18 cellular contexts compared by ENCODE assay signal in genomic region chr5:14234204-14234603, GRCh38.
DNase-seq lines count a peak whose midpoint lies in the region; ATAC-seq and TF ChIP-seq lines count a peak whose summit lies in the region.
"Had no signal": no experiment of that assay in that cellular context is flagged by ENCODE, and none has a peak within 500 bp of the region (broad histone marks: within the 10 kb centered on the region; RNA-seq: fewer than 3 reads in every experiment).

No MANE protein-coding gene starts in this region.

- TF ChIP-seq POLR2A in breast epithelium (IDR thresholded peaks at IDR 0.05): no peak

- no peaks in the 10 kb centered on the region for H3K36me3 Mint-ChIP-seq in MCF 10A (ENCODE audit: insufficient read depth, unreplicated experiment)
- peaks cover 2% of the 10 kb centered on the region for H3K36me3 Mint-ChIP-seq in chondrocyte (ENCODE audit: low read depth)
- H3K36me3 Mint-ChIP-seq: natural killer cell treated with Interleukin-12 subunit alpha and Interleukin-12 subunit beta and Interleukin-15 and Interleukin-18, amount 100 ng/mL, for 72 hours had no signal

- H3K27me3 Mint-ChIP-seq in MCF 10A (ENCODE audit: insufficient read depth, unreplicated experiment) (no peaks in the 10 kb centered on the region), chondrocyte (ENCODE audit: low read depth) (no peaks in the 10 kb centered on the region)
- H3K27me3 Mint-ChIP-seq: natural killer cell treated with Interleukin-12 subunit alpha and Interleukin-12 subunit beta and Interleukin-15 and Interleukin-18, amount 100 ng/mL, for 72 hours had no signal

- 73 to 83% methylated on average over 3 of the region's 3 CpGs for WGBS in lung, 2 donors

- CTCF ChIA-PET in MCF 10A (lab: Yijun Ruan, JAX): interaction anchor here (1.2 to 1.6 kb wide), 2 partner anchors 12 to 91 kb away, joined by 4 to 6 read pairs; partner anchors contain the start of gene TRIO

- POLR2A ChIA-PET in MCF 10A (lab: Yijun Ruan, JAX): interaction anchor here (0.6 kb wide), 1 partner anchor 30 kb away, joined by 3 read pairs; no protein-coding TSS in a partner anchor

- H3K27ac ChIP-seq in breast epithelium (no peak overlapping the region), lung (ENCODE audit: low read depth in 1 of 2, low read length in 1 of 2) (no peak overlapping the region)
- H3K27ac ChIP-seq: 22Rv1, brain microvascular endothelial cell, C4-2B had no signal

- ATAC-seq in lung (ENCODE audit: insufficient read depth, low FRiP score) (peak; percentile 64), HG03045 (IDR thresholded peaks at IDR 0.05; ENCODE audit: unreplicated experiment) (no peak)
- ATAC-seq: natural killer cell treated with Interleukin-12 subunit alpha and Interleukin-12 subunit beta and Interleukin-15 and Interleukin-18, amount 100 ng/mL, for 72 hours; T-helper 17 cell had no signal

- H3K4me1 Mint-ChIP-seq in MCF 10A (ENCODE audit: insufficient read depth, unreplicated experiment) (peaks cover 21% of the 10 kb centered on the region), chondrocyte (ENCODE audit: low read depth) (peaks cover 79% of the 10 kb centered on the region)
- H3K4me1 Mint-ChIP-seq: T-helper 17 cell had no signal

- H3K27ac Mint-ChIP-seq in MCF 10A (ENCODE audit: low read depth, unreplicated experiment) (peak overlapping the region; percentile 81), chondrocyte (ENCODE audit: unreplicated experiment) (peak overlapping the region; percentile 50)
- H3K27ac Mint-ChIP-seq: natural killer cell treated with Interleukin-12 subunit alpha and Interleukin-12 subunit beta and Interleukin-15 and Interleukin-18, amount 100 ng/mL, for 72 hours; T-helper 17 cell had no signal

- no peaks in the 10 kb centered on the region for H3K4me1 ChIP-seq in breast epithelium
- peaks cover 7 to 29% of the 10 kb centered on the region in 2 donors for H3K4me1 ChIP-seq in lung (ENCODE audit: control insufficient read depth in 2 of 2, insufficient read depth in 2 of 2, low read length in 2 of 2)

- H3K9me3 ChIP-seq in breast epithelium: no peaks in the 10 kb centered on the region
- H3K9me3 ChIP-seq in lung (ENCODE audit: control insufficient read depth in 2 of 2, insufficient read depth in 1 of 2, low read length in 1 of 2): no peaks in the 10 kb centered on the region

- H3K9me3 Mint-ChIP-seq in MCF 10A (ENCODE audit: unreplicated experiment): no peaks in the 10 kb centered on the region
- H3K9me3 Mint-ChIP-seq in chondrocyte (ENCODE audit: low read depth): no peaks in the 10 kb centered on the region
- H3K9me3 Mint-ChIP-seq: natural killer cell treated with Interleukin-12 subunit alpha and Interleukin-12 subunit beta and Interleukin-15 and Interleukin-18, amount 100 ng/mL, for 72 hours had no signal

- no TSS peak for BruUV-seq in MCF 10A (replicated peaks; lab: Mats Ljungman, UMichigan)

- DNase-seq in MCF 10A (ENCODE audit: unreplicated experiment) (peak; percentile 31), breast epithelium (ENCODE audit: low spot score in 2 of 2) (no peak), chondrocyte (ENCODE audit: low spot score) (no peak), lung (ENCODE audit: low spot score) (no peak), anterior cingulate cortex (lab: John Stamatoyannopoulos, UW) (no peak), NCI-H2171 treated with DMSO at 0.1 percent for 48 hours (lab: John Stamatoyannopoulos, UW) (no peak), COR-L47 (lab: John Stamatoyannopoulos, UW) (no peak)
- DNase-seq: activated CD8-positive, alpha-beta memory T cell treated with anti-CD3 and anti-CD28 coated beads, Interleukin-2, amount 50 U/mL, for 48 hours; activated naive CD4-positive, alpha-beta T cell; brain microvascular endothelial cell; DND-41; NCI-H1105 treated with DMSO at 0.1 percent for 48 hours; SIG-M5; T-helper 17 cell had no signal

- TF ChIP-seq CTCF in MCF 10A (IDR thresholded peaks at IDR 0.05; ENCODE audit: unreplicated experiment) (no peak), breast epithelium (IDR thresholded peaks at IDR 0.05) (no peak), chondrocyte (IDR thresholded peaks at IDR 0.05) (no peak), lung (IDR thresholded peaks at IDR 0.05; ENCODE audit: control extremely low read depth, extremely low read depth) (no peak)

- H3K4me3 Mint-ChIP-seq in MCF 10A (ENCODE audit: unreplicated experiment): no peak overlapping the region
- no peak overlapping the region for H3K4me3 Mint-ChIP-seq in chondrocyte (ENCODE audit: unreplicated experiment)
- H3K4me3 Mint-ChIP-seq: natural killer cell treated with Interleukin-12 subunit alpha and Interleukin-12 subunit beta and Interleukin-15 and Interleukin-18, amount 100 ng/mL, for 72 hours; T-helper 17 cell had no signal

- intact Hi-C loops in MCF 10A (cut with micrococcal nuclease) (no loop called here), breast epithelium (cut with DNase I; ENCODE audit: low total_unique reads) (no loop called here)

- H3K4me3 ChIP-seq in breast epithelium (no peak overlapping the region), lung (no peak overlapping the region)

- H3K27me3 ChIP-seq in breast epithelium (no peaks in the 10 kb centered on the region), lung (ENCODE audit: control insufficient read depth, insufficient read depth) (no peaks in the 10 kb centered on the region)
- H3K27me3 ChIP-seq: brain microvascular endothelial cell had no signal

- H3K36me3 ChIP-seq in breast epithelium (no peaks in the 10 kb centered on the region), lung (ENCODE audit: control insufficient read depth in 2 of 2, insufficient read depth in 2 of 2, low read length in 2 of 2) (no peaks in the 10 kb centered on the region)
